Comparison of ENCODE assay signal across 10 cellular contexts in the genomic region with DNA sequence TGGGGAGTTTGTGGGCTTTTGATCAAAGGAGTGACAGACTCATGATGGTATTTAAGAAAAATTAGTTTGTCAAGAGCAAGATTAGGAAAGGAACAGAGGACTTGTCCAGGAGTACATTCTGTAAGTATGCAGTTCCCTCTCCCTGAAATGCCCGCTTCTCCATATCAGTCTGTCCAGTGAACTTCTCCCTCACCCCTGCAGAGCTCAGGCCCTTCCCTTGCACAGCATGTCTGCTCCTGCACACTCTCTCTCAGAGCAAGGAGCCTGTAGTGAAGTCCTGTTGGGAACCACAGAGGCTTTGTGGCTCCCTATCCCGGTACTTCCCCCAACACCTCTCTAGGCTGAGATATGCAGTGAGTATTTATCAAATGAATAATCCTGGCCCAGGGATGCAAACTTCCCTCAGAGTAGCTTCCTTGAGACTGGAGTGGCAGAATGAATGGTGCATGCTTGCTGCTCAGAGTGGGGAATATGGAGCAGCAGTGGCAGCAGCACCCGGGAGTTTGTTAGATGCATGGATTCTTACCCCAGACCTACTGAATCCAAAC. TPM values are rescaled to one million over a fixed set of nuclear protein-coding genes. Genes with fewer than 3 reads are reported as not detected.
A peak's percentile ranks its signal among the peaks of the same experiment; 100 is the strongest.
DNase-seq lines count a peak whose midpoint lies in the region; ATAC-seq and TF ChIP-seq lines count a peak whose summit lies in the region.
"Had no signal": no experiment of that assay in that cellular context is flagged by ENCODE, and none has a peak within 500 bp of the region (broad histone marks: within the 10 kb centered on the region; RNA-seq: fewer than 3 reads in every experiment).

No MANE protein-coding gene starts in this region.

- CTCF ChIA-PET in A673 (lab: Charles Lee): interaction anchor here (0.6 kb wide), 1 partner anchor 277 kb away, joined by 3 read pairs; no protein-coding TSS in a partner anchor

- intact Hi-C loops in A673 (cut with micrococcal nuclease; ENCODE audit: unreplicated experiment): no loop called here

- in situ Hi-C loops in ACHN (cut with HindIII; ENCODE audit: low pct_ligation_motif_present, low pct_unique_long_range_greater_than_20kb, low sequenced_read_pairs): no loop called here

- peaks cover 11% of the 10 kb centered on the region for H3K4me1 ChIP-seq in BLaER1
- peaks cover 19% of the 10 kb centered on the region for H3K4me1 ChIP-seq in OCI-LY1 (ENCODE audit: insufficient read depth, low read length, severe bottlenecking)
- no peaks in the 10 kb centered on the region for H3K4me1 ChIP-seq in A673 (ENCODE audit: insufficient read depth, low read length, poor library complexity, severe bottlenecking)

- peak overlapping the region; percentile 49 for H3K4me2 ChIP-seq in BLaER1
- H3K4me2 ChIP-seq in OCI-LY1 (ENCODE audit: low read length): peak overlapping the region; percentile 70; the same call in 1 of the 2 replicates

- ATAC-seq in GM19395 (IDR thresholded peaks at IDR 0.05; ENCODE audit: unreplicated experiment): peak; percentile 25
- no peak for ATAC-seq in HG03442 (IDR thresholded peaks at IDR 0.05; ENCODE audit: unreplicated experiment)

- H3K9ac ChIP-seq in BLaER1: no peak overlapping the region
- no peak overlapping the region; the same call in 1 of the 2 replicates for H3K9ac ChIP-seq in OCI-LY1 (ENCODE audit: low read length)

- POLR2A ChIA-PET in A673 (lab: Charles Lee; ENCODE audit: low non-redundant PET): no interaction called here

- no peaks in the 10 kb centered on the region for H3K9me2 ChIP-seq in OCI-LY1 (ENCODE audit: low read depth, low read length)

- TF ChIP-seq CTCF in OCI-LY1 (IDR thresholded peaks at IDR 0.05; ENCODE audit: low read length): no peak
- TF ChIP-seq CTCF in A673 (conservative IDR thresholded peaks at IDR 0.05; ENCODE audit: low read depth, low read length): no peak

- no peaks in the 10 kb centered on the region for H3F3A ChIP-seq in OCI-LY1 (ENCODE audit: insufficient read depth, low read length)

- no peak overlapping the region for H2AFZ ChIP-seq in OCI-LY1 (ENCODE audit: low read length)

- DNase-seq in glomerular visceral epithelial cell (ENCODE audit: extremely low spot score) (peak; percentile 15), mucosa of gallbladder (ENCODE audit: low spot score) (no peak), A673 (ENCODE audit: low spot score) (no peak), ACHN (no peak)
- DNase-seq: H7 had no signal

- H4K20me1 ChIP-seq in BLaER1 (no peaks in the 10 kb centered on the region), OCI-LY1 (ENCODE audit: insufficient read depth, low read length) (no peaks in the 10 kb centered on the region)

- H3K79me2 ChIP-seq in OCI-LY1 (ENCODE audit: insufficient read depth, low read length): no peaks in the 10 kb centered on the region

- H3K27me3 ChIP-seq in BLaER1 (no peaks in the 10 kb centered on the region), OCI-LY1 (ENCODE audit: insufficient read depth, low read length) (no peaks in the 10 kb centered on the region), A673 (replicated peaks; ENCODE audit: insufficient read depth, low read depth, low read length, poor library complexity) (no peaks in the 10 kb centered on the region)

- H3K9me3 ChIP-seq in BLaER1 (no peaks in the 10 kb centered on the region), OCI-LY1 (ENCODE audit: low read length) (no peaks in the 10 kb centered on the region), A673 (ENCODE audit: low read depth, low read length, poor library complexity, severe bottlenecking) (no peaks in the 10 kb centered on the region)

- H3K36me3 ChIP-seq in BLaER1 (peaks cover 11% of the 10 kb centered on the region), OCI-LY1 (ENCODE audit: insufficient read depth, low read length) (peaks cover 13% of the 10 kb centered on the region; the same call in 1 of the 2 replicates), A673 (ENCODE audit: insufficient read depth, low read length, poor library complexity, severe bottlenecking) (no peaks in the 10 kb centered on the region)

- H3K4me3 ChIP-seq in BLaER1 (no peak overlapping the region), OCI-LY1 (ENCODE audit: low read depth, low read length, poor library complexity, severe bottlenecking) (no peak overlapping the region), A673 (ENCODE audit: low read depth, low read length, poor library complexity, severe bottlenecking) (no peak overlapping the region)
- H3K4me3 ChIP-seq: lung had no signal

- BruUV-seq in A673 (replicated peaks; lab: Mats Ljungman, UMichigan): no TSS peak

- H3K27ac ChIP-seq in BLaER1 (no peak overlapping the region), OCI-LY1 (ENCODE audit: low read depth, low read length, poor library complexity, severe bottlenecking) (peak overlapping the region; percentile 62), A673 (ENCODE audit: low read depth, low read length, poor library complexity, severe bottlenecking) (no peak overlapping the region)

RNA-seq across cellular contexts. Expression of a gene that starts 48.8 kb away (rescaled TPM):
- 8.4 TPM for total RNA-seq in mucosa of gallbladder
- total RNA-seq in A673 (2021): 28.3 and 28.5 TPM in 2 replicates

RNA-seq across cellular contexts. Expression of a gene that starts 57.2 kb away (rescaled TPM):
- total RNA-seq in mucosa of gallbladder: 0.43 TPM
- not detected in 2 replicates for total RNA-seq in A673 (2021)
